ENCODE assay signal across 14 cellular contexts in the genomic region with DNA sequence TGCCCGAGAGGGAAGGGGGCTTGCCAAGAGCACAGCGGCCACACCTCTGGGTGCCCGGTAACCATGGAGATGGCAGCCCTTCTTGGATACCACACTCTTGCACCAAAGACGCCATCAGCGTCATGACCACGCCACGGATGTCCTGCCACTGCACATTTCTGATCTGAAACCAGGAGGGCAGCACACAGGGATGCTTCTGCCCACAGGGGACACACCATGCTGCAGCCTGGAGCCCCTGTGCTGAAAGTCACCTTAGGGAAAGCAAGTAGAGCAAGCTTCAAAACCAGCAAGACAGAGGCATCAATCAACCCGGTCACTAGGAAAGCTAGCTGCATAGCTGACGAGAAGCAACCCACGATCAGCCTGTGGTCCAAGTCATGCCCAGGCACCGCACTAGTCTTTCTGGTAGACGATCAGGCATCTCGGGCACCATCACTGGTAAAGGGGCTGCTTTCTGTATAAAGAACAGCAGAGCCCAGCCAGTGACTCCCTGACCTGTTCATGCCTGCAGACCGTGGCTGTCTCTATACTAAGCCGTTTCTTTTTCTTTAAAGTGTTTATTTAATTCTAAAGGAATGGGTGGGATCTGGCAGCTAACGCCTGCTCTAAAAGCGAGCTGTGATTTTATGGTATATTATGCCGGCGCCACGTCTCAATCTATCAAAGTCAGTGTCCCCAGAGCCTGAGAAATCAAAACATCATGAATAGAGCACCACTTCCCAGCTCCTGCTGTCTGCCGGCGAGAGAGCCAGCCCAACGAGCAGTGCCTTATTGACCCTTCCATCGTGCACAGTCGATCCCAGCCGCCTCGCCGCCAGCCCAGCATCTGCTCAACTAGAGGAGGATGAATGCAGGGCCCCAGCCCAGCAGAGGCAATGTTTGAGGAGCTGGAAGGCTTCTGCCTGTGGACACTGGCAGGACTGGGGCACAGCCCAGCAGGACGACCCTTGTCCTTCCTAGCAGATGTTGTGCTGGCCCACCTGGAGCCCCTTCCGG.
"Had no signal": no experiment of that assay in that cellular context is flagged by ENCODE, and none has a peak within 500 bp of the region (broad histone marks: within the 10 kb centered on the region; RNA-seq: fewer than 3 reads in every experiment).

No MANE protein-coding gene starts in this region.

- H3K27me3 ChIP-seq: right lobe of liver, testis had no signal

- H3K9me3 ChIP-seq: left lung, psoas muscle, right lobe of liver, stomach, testis, upper lobe of right lung had no signal

- H3K4me2 ChIP-seq: hepatocyte, smooth muscle cell had no signal

- H2AFZ ChIP-seq: hepatocyte had no signal

- H3K4me1 ChIP-seq: left lung, psoas muscle, right lobe of liver, stomach, upper lobe of right lung had no signal

- ATAC-seq: left lung; naive thymus-derived CD8-positive, alpha-beta T cell; right lobe of liver; upper lobe of right lung had no signal

- H3K4me3 ChIP-seq: hepatocyte, left lung, psoas muscle, right lobe of liver, smooth muscle cell, stomach, testis, upper lobe of right lung had no signal

- H3K27ac ChIP-seq: hepatocyte, left lung, psoas muscle, right lobe of liver, stomach, testis, upper lobe of right lung had no signal

- DNase-seq: activated CD4-positive, CD25-positive, alpha-beta regulatory T cell treated with anti-CD3 and anti-CD28 coated beads, Interleukin-2, amount 50 U/mL, for 72 hours; activated naive CD4-positive, alpha-beta T cell treated with anti-CD3 and anti-CD28 coated beads, Interleukin-2, amount 10 ng/mL, durations not matched to agents 7 days and 5 days; activated T-cell treated with anti-CD3 and anti-CD28 coated beads, Interleukin-2, amount 50 U/mL, for 1 hour; islet precursor cell; stomach; T1000; testis; upper lobe of right lung had no signal

- H3K36me3 ChIP-seq: left lung, right lobe of liver, stomach, upper lobe of right lung had no signal

- H3K79me2 ChIP-seq: hepatocyte had no signal
